ENCODE assay signal across 1 cellular context in genomic region chr20:50144362-50144761, GRCh38.
TF ChIP-seq lines count a peak whose summit lies in the region.

No MANE protein-coding gene starts in this region.

TF ChIP-seq in IMR-90, 13 proteins besides CTCF, POLR2A, EP300 and RAD21 (continued from another document):
- TF ChIP-seq USF2 (IDR thresholded peaks at IDR 0.05; ENCODE audit: low read depth, low read length) = peak; percentile 23; the same call in 1 of the 2 replicates
- TF ChIP-seq RFX5 (IDR thresholded peaks at IDR 0.05; ENCODE audit: low read depth, low read length) = no peak
- TF ChIP-seq CEBPB (IDR thresholded peaks at IDR 0.05; ENCODE audit: low read depth, low read length) = peak; percentile 100
- TF ChIP-seq BHLHE40 (IDR thresholded peaks at IDR 0.05; ENCODE audit: low read depth, low read length) = peak; percentile 95
- TF ChIP-seq MAFK (IDR thresholded peaks at IDR 0.05; ENCODE audit: low read depth, low read length) = no peak
- no peak for TF ChIP-seq CHD1 (IDR thresholded peaks at IDR 0.05; ENCODE audit: low read depth, low read length)
- TF ChIP-seq ELK1 (IDR thresholded peaks at IDR 0.05; ENCODE audit: borderline replicate concordance, low read depth, low read length) = no peak
- peak; percentile 87 for TF ChIP-seq FOS (IDR thresholded peaks at IDR 0.05; ENCODE audit: low read depth, low read length)
